Comparison of ENCODE assay signal across 24 cellular contexts in genomic region chr2:173869244-173869643, GRCh38.
"Had no signal": no experiment of that assay in that cellular context is flagged by ENCODE, and none has a peak within 500 bp of the region (broad histone marks: within the 10 kb centered on the region; RNA-seq: fewer than 3 reads in every experiment).

No MANE protein-coding gene starts in this region.

- H2AFZ ChIP-seq: parathyroid adenoma had no signal

- DNase-seq: activated B cell treated with CpG ODN at 0.5 μM for 24 hours; activated CD4-positive, alpha-beta T cell treated with anti-CD3 and anti-CD28 coated beads for 36 hours; activated CD4-positive, alpha-beta T cell treated with anti-CD3 and anti-CD28 coated beads, Interleukin-2, amount 50 U/mL, for 4 hours; activated CD8-positive, alpha-beta memory T cell treated with anti-CD3 and anti-CD28 coated beads for 24 hours; activated CD8-positive, alpha-beta memory T cell treated with anti-CD3 and anti-CD28 coated beads, Interleukin-2, amount 50 U/mL, for 4 hours; activated naive CD4-positive, alpha-beta T cell; activated T-cell treated with anti-CD3 and anti-CD28 coated beads, Interleukin-2, amount 50 U/mL, for 24 hours; adrenal gland; brain microvascular endothelial cell; caudate nucleus; effector CD4-positive, alpha-beta T cell; heart left ventricle; islet precursor cell; left cardiac atrium; mesenchymal stem cell; nephron progenitor cell; nucleus accumbens; right cardiac atrium; stimulated activated CD4-positive, alpha-beta T cell treated with anti-CD3 and anti-CD28 coated beads, Interleukin-4, amount 100 ng/mL, for 24 hours; stimulated activated naive CD4-positive, alpha-beta T cell treated with Interleukin-2 at 50 U/mL for 16 hours had no signal

- H3K4me3 ChIP-seq: adrenal gland, ascending aorta, heart left ventricle, thoracic aorta had no signal

- H3K27me3 ChIP-seq: adrenal gland, ascending aorta had no signal

- H3K27ac ChIP-seq: adrenal gland, ascending aorta, brain microvascular endothelial cell, heart left ventricle, parathyroid adenoma, thoracic aorta had no signal

- H3K9ac ChIP-seq: parathyroid adenoma had no signal

- H3K36me3 ChIP-seq: adrenal gland, ascending aorta, brain microvascular endothelial cell, heart left ventricle, thoracic aorta had no signal

- H3K79me2 ChIP-seq: parathyroid adenoma had no signal

- H3K9me3 ChIP-seq: adrenal gland, ascending aorta, heart left ventricle, thoracic aorta had no signal

- H3K4me1 ChIP-seq: adrenal gland, parathyroid adenoma had no signal

- ATAC-seq: activated CD4-positive, alpha-beta T cell treated with anti-CD3 and anti-CD28 coated beads for 36 hours; activated T-helper 17 cell treated with anti-CD3 and anti-CD28 coated beads, Interleukin-2, amount 50 U/mL, for 72 hours; heart left ventricle; left cardiac atrium; right cardiac atrium had no signal
